ENCODE assay signal across 8 cellular contexts in the genomic region with DNA sequence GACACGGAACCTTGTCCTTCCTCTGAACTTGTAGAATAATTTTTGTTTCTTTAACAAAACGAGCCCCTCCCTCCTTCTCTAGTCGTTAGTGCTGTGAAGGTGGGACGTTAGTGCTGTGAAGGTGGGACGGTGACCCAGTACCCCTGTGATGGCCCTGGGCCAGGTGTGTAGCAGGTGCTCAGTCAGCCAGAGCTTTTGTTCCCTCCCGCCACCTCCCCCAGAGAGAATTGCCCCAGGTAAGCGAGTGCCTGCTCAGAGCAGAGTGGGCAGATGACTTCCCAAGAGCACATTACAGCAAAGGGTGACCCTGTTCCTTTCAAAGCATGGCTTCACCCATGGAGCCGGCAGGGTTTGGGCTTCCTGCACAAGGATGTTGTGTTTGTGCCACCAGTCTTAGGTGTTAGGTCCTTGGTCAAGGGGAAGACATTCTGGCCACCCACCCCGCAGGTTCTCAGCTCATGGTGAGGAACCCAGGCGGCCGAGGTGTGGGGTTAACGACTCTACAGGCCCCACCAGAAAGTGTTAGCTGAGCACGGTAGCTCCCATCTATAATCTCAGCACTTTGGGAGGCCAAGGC. TPM values are rescaled to one million over a fixed set of nuclear protein-coding genes. Genes with fewer than 3 reads are reported as not detected.
DNase-seq lines count a peak whose midpoint lies in the region; ATAC-seq and TF ChIP-seq lines count a peak whose summit lies in the region.

No MANE protein-coding gene starts in this region.

- H3K36me3 ChIP-seq in mammary epithelial cell (ENCODE audit: insufficient read depth, low read length), result no peaks in the 10 kb centered on the region
- no peaks in the 10 kb centered on the region for H3K36me3 ChIP-seq in lower lobe of right lung

- dilution Hi-C loops in mammary epithelial cell (cut with HindIII; ENCODE audit: low sequenced_read_pairs), result no loop called here

- H3K79me2 ChIP-seq in mammary epithelial cell (ENCODE audit: insufficient read depth, low read length), result peaks cover 40% of the 10 kb centered on the region

- POLR2A ChIA-PET in MCF 10A (lab: Yijun Ruan, JAX), result no interaction called here
- POLR2A ChIA-PET in activated CD4-positive, alpha-beta memory T cell treated with anti-CD3 and anti-CD28 coated beads, Interleukin-2, amount 10 ng/mL, durations not matched to agents 7 days and 5 days (lab: Charles Lee), result interaction anchor here (0.9 to 4.9 kb wide), 13 partner anchors 9 to 254 kb away, joined by 3 to 105 read pairs (median 10); a partner anchor contains a TSS

- 94% methylated on average over 13 of the region's 13 CpGs for WGBS in mammary epithelial cell (ENCODE audit: low coverage, missing lambda C conversion rate)

- H3K4me3 Mint-ChIP-seq in MCF 10A (ENCODE audit: unreplicated experiment) (no peak overlapping the region), type B pancreatic cell (no peak overlapping the region)
- H3K4me3 Mint-ChIP-seq in activated CD4-positive, alpha-beta memory T cell treated with anti-CD3 and anti-CD28 coated beads, Interleukin-2, amount 10 ng/mL, durations not matched to agents 7 days and 5 days, result peak overlapping the region; percentile 75

- intact Hi-C loops in MCF 10A (cut with micrococcal nuclease) (no loop called here), mammary epithelial cell (cut with micrococcal nuclease) (no loop called here), lower lobe of right lung (cut with DNase I) (no loop called here)

- no peaks in the 10 kb centered on the region for H3K27me3 Mint-ChIP-seq in MCF 10A (ENCODE audit: insufficient read depth, unreplicated experiment)
- H3K27me3 Mint-ChIP-seq in activated CD4-positive, alpha-beta memory T cell treated with anti-CD3 and anti-CD28 coated beads, Interleukin-2, amount 10 ng/mL, durations not matched to agents 7 days and 5 days, result no peaks in the 10 kb centered on the region
- H3K27me3 Mint-ChIP-seq in type B pancreatic cell, result no peaks in the 10 kb centered on the region

- H3K27me3 ChIP-seq in mammary epithelial cell (ENCODE audit: insufficient read depth, low read length) (no peaks in the 10 kb centered on the region), lower lobe of right lung (ENCODE audit: low read depth) (no peaks in the 10 kb centered on the region)

- ATAC-seq in lower lobe of right lung (no peak), GM21576 (IDR thresholded peaks at IDR 0.05; ENCODE audit: unreplicated experiment) (no peak)

- peaks cover 42% of the 10 kb centered on the region for H3K4me1 ChIP-seq in mammary epithelial cell (ENCODE audit: insufficient read depth, low read length)
- peaks cover 99% of the 10 kb centered on the region for H3K4me1 ChIP-seq in lower lobe of right lung

- no peaks in the 10 kb centered on the region for H3K36me3 Mint-ChIP-seq in MCF 10A (ENCODE audit: insufficient read depth, unreplicated experiment)
- peaks cover 10% of the 10 kb centered on the region for H3K36me3 Mint-ChIP-seq in activated CD4-positive, alpha-beta memory T cell treated with anti-CD3 and anti-CD28 coated beads, Interleukin-2, amount 10 ng/mL, durations not matched to agents 7 days and 5 days (ENCODE audit: low read depth)
- no peaks in the 10 kb centered on the region for H3K36me3 Mint-ChIP-seq in type B pancreatic cell

- H3K9me3 ChIP-seq in mammary epithelial cell (replicated peaks; ENCODE audit: insufficient read depth, low read length) (no peaks in the 10 kb centered on the region), lower lobe of right lung (no peaks in the 10 kb centered on the region)

- H3K9ac ChIP-seq in mammary epithelial cell (ENCODE audit: insufficient read depth, low read length), result no peak overlapping the region

- DNase-seq in MCF 10A (ENCODE audit: unreplicated experiment) (no peak), mammary epithelial cell (no peak), lower lobe of right lung (no peak), type B pancreatic cell (ENCODE audit: extremely low spot score, unreplicated experiment) (no peak), amygdala (lab: John Stamatoyannopoulos, UW) (no peak), NOMO-1 (lab: John Stamatoyannopoulos, UW; ENCODE audit: unreplicated experiment in 2 of 2) (no peak)
- DNase-seq in activated CD4-positive, alpha-beta memory T cell treated with anti-CD3 and anti-CD28 coated beads, Interleukin-2, amount 10 ng/mL, durations not matched to agents 7 days and 5 days, result no peak

- H3K4me1 Mint-ChIP-seq in MCF 10A (ENCODE audit: insufficient read depth, unreplicated experiment) (peaks cover 39% of the 10 kb centered on the region), type B pancreatic cell (ENCODE audit: unreplicated experiment) (peaks cover 50% of the 10 kb centered on the region)
- peaks cover 80% of the 10 kb centered on the region for H3K4me1 Mint-ChIP-seq in activated CD4-positive, alpha-beta memory T cell treated with anti-CD3 and anti-CD28 coated beads, Interleukin-2, amount 10 ng/mL, durations not matched to agents 7 days and 5 days

- no peak overlapping the region for H3K4me3 ChIP-seq in mammary epithelial cell (replicated peaks in 1 of 3; ENCODE audit: insufficient read depth in 1 of 3, low read depth in 2 of 3, low read length in 3 of 3)
- no peak overlapping the region for H3K4me3 ChIP-seq in lower lobe of right lung

- TF ChIP-seq CTCF in MCF 10A (IDR thresholded peaks at IDR 0.05; ENCODE audit: unreplicated experiment), result no peak
- TF ChIP-seq CTCF in mammary epithelial cell (conservative IDR thresholded peaks at IDR 0.05 in 1 of 2, IDR thresholded peaks at IDR 0.05 in 1 of 2; ENCODE audit: extremely low read depth in 1 of 2, insufficient read depth in 1 of 2, low read depth in 1 of 2, low read length in 2 of 2), result no peak
- TF ChIP-seq CTCF in lower lobe of right lung (IDR thresholded peaks at IDR 0.05), result no peak
- TF ChIP-seq CTCF in type B pancreatic cell (conservative IDR thresholded peaks at IDR 0.05), result no peak

- in situ Hi-C loops in mammary epithelial cell (cut with MboI; ENCODE audit: low sequenced_read_pairs in 2 of 2), result no loop called here

- CTCF ChIA-PET in MCF 10A (lab: Yijun Ruan, JAX) (interaction anchor here (0.6 to 1.3 kb wide), 5 partner anchors 19 to 489 kb away, joined by 3 to 5 read pairs (median 3); a partner anchor contains a TSS), mammary epithelial cell (lab: Charles Lee; ENCODE audit: low non-redundant PET) (no interaction called here)
- CTCF ChIA-PET in activated CD4-positive, alpha-beta memory T cell treated with anti-CD3 and anti-CD28 coated beads, Interleukin-2, amount 10 ng/mL, durations not matched to agents 7 days and 5 days (lab: Charles Lee), result interaction anchor here (0.6 to 4.5 kb wide), 10 partner anchors 8 to 537 kb away, joined by 3 to 28 read pairs (median 3); a partner anchor contains a TSS

- H3K9me3 Mint-ChIP-seq in MCF 10A (ENCODE audit: unreplicated experiment) (no peaks in the 10 kb centered on the region), type B pancreatic cell (no peaks in the 10 kb centered on the region)
- no peaks in the 10 kb centered on the region for H3K9me3 Mint-ChIP-seq in activated CD4-positive, alpha-beta memory T cell treated with anti-CD3 and anti-CD28 coated beads, Interleukin-2, amount 10 ng/mL, durations not matched to agents 7 days and 5 days

- no peaks in the 10 kb centered on the region for H4K20me1 ChIP-seq in mammary epithelial cell (ENCODE audit: insufficient read depth, low read length)

- H3K27ac ChIP-seq in mammary epithelial cell (ENCODE audit: insufficient read depth, low read depth, low read length) (no peak overlapping the region), lower lobe of right lung (peak overlapping the region; percentile 91)

- BruUV-seq in MCF 10A (replicated peaks; lab: Mats Ljungman, UMichigan) (no TSS peak), mammary epithelial cell (replicated peaks; lab: Mats Ljungman, UMichigan) (no TSS peak)

- H3K27ac Mint-ChIP-seq in MCF 10A (ENCODE audit: low read depth, unreplicated experiment) (peak overlapping the region; percentile 76), type B pancreatic cell (peak overlapping the region; percentile 96)
- H3K27ac Mint-ChIP-seq in activated CD4-positive, alpha-beta memory T cell treated with anti-CD3 and anti-CD28 coated beads, Interleukin-2, amount 10 ng/mL, durations not matched to agents 7 days and 5 days, result peak overlapping the region; percentile 100

- H2AFZ ChIP-seq in mammary epithelial cell (ENCODE audit: low read depth, low read length), result no peak overlapping the region

- no peak overlapping the region for H3K4me2 ChIP-seq in mammary epithelial cell (ENCODE audit: insufficient read depth, low read depth, low read length)

RNA-seq across cellular contexts. Expression of a gene that starts 30.7 kb away (rescaled TPM):
- total RNA-seq in MCF 10A (2022), result 4.6 and 7.6 TPM in 2 replicates
- total RNA-seq in mammary epithelial cell, result 10 to 100 TPM; 14.8 to 17.7 TPM
- 13.4 TPM for polyA plus RNA-seq in mammary epithelial cell
- 76.1 TPM for polyA minus RNA-seq in mammary epithelial cell
- 10 to 100 TPM; 59.0 to 61.5 TPM for total RNA-seq in activated CD4-positive, alpha-beta memory T cell treated with anti-CD3 and anti-CD28 coated beads, Interleukin-2, amount 10 ng/mL, durations not matched to agents 7 days and 5 days
- 84.0 TPM for total RNA-seq in lower lobe of right lung
- total RNA-seq in type B pancreatic cell (ENCODE audit: low replicate concordance), result 24.5 and 30.3 TPM in 2 replicates
